9 cellular contexts compared by ENCODE assay signal in the genomic region with DNA sequence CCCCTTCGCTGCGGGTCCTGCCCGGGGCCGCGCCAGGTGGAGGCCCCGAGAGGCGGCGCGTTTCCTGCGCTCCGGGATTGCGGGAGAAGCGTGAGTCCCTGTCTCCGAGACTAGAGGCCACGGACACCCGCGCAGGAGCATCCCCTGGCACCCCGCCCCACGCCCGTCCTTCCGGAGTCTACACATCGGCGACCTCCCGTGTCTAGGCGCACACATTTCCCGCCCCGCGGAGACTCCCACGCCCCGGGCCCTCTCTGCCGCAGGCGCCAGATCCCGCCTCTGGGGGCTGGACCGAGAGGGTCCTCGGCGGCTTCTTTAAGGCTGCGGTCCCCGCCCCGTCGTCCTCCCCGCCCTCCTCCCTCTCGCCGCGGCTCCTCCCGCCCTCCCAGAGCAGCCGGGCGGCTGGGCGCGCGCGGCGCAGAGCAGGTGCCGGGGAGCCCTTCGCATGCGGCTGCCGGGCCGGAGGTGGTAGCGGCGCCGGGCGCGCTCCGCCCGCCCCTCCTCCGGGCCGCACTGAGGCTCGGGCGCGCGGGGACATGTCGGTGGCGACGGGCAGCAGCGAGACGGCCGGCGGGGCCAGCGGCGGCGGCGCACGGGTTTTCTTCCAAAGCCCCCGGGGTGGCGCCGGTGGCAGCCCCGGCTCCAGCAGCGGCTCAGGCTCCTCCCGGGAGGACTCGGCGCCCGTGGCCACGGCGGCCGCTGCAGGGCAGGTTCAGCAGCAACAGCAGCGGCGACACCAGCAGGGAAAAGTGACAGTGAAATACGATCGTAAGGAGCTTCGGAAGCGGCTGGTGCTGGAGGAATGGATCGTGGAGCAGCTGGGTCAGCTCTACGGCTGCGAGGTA.
DNase-seq lines count a peak whose midpoint lies in the region; ATAC-seq, FAIRE-seq and TF ChIP-seq lines count a peak whose summit lies in the region.
"Had no signal": no experiment of that assay in that cellular context is flagged by ENCODE, and none has a peak within 500 bp of the region (broad histone marks: within the 10 kb centered on the region; RNA-seq: fewer than 3 reads in every experiment).

A gene with protein sequence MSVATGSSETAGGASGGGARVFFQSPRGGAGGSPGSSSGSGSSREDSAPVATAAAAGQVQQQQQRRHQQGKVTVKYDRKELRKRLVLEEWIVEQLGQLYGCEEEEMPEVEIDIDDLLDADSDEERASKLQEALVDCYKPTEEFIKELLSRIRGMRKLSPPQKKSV (plus strand): TSS at position 388 of the 845 bp plus-strand sequence. CDS start 149 bp downstream, at position 537.

- peak within 1 kb of the TSS; percentile 23 for H3K4me3 ChIP-seq in astrocyte of the spinal cord (ENCODE audit: low read depth, low read length)
- H3K4me3 ChIP-seq in iPS-20b (ENCODE audit: low read length), result peak within 1 kb of the TSS; percentile 64
- peak within 1 kb of the TSS; percentile 28 to 72 (median 56) for H3K4me3 ChIP-seq in skin epidermis

- DNase-seq in NCI-H1417 (lab: John Stamatoyannopoulos, UW), result peak; percentile 65 to 90 (median 88)
- DNase-seq in NCI-H1417 treated with DMSO at 0.1 percent for 48 hours (lab: John Stamatoyannopoulos, UW), result no peak
- DNase-seq in NCI-H345 treated with DMSO at 0.1 percent for 48 hours (lab: John Stamatoyannopoulos, UW; ENCODE audit: unreplicated experiment), result peak; percentile 47
- DNase-seq in astrocyte of the spinal cord (ENCODE audit: low read depth, low spot score), result no peak
- no peak for DNase-seq in HTR-8/SVneo (ENCODE audit: insufficient read length, low spot score)

- H3K27me3 ChIP-seq in iPS-20b (ENCODE audit: insufficient read depth, low read length), result peaks cover 80% of the 10 kb centered on the region

- H3K36me3 ChIP-seq in iPS-20b (ENCODE audit: insufficient read depth, low read depth, low read length), result no peaks in the 10 kb centered on the region

- ATAC-seq in HG02852 (IDR thresholded peaks at IDR 0.05; ENCODE audit: unreplicated experiment), result no peak

- in situ Hi-C loops in astrocyte of the spinal cord (cut with HindIII; ENCODE audit: low sequenced_read_pairs), result no loop called here

- H3K9me3 ChIP-seq in iPS-20b (ENCODE audit: insufficient read depth, low read depth, low read length), result no peaks in the 10 kb centered on the region; the same call in 1 of the 2 replicates

- no peak for FAIRE-seq in HTR-8/SVneo (lab: Jason Lieb, UNC)

- H3K9ac ChIP-seq in iPS-20b (ENCODE audit: low read depth, low read length), result no peak within 1 kb of the TSS

- H3K27ac ChIP-seq in iPS-20b (ENCODE audit: low read length) (no peak within 1 kb of the TSS), skin epidermis (peak within 1 kb of the TSS; percentile 14 to 91 (median 72))
- H3K27ac ChIP-seq: 22Rv1 had no signal

- TF ChIP-seq CTCF in astrocyte of the spinal cord (IDR thresholded peaks at IDR 0.05; ENCODE audit: low read depth, low read length), result no peak

- peaks cover 4% of the 10 kb centered on the region; the same call in 1 of the 2 replicates for H3K4me1 ChIP-seq in iPS-20b (ENCODE audit: insufficient read depth, low read length)

Comparison
In these comparisons a context has a peak if more than half of its experiments do, and no peak if none do; other contexts are left out.
1. DNase-seq: peak in NCI-H1417 (3 of 3) and NCI-H345 treated with DMSO at 0.1 percent for 48 hours (single experiment); none in NCI-H1417 treated with DMSO at 0.1 percent for 48 hours (single experiment), astrocyte of the spinal cord (single experiment) and HTR-8/SVneo (single experiment).
2. Peak in every context shown above with its lines, with median percentiles within 50 percentile points of each other: H3K4me3 ChIP-seq.